ENCODE assay signal across 14 cellular contexts in genomic region chr18:69874058-69874457, GRCh38.
DNase-seq lines count a peak whose midpoint lies in the region; ATAC-seq and TF ChIP-seq lines count a peak whose summit lies in the region.
"Had no signal": no experiment of that assay in that cellular context is flagged by ENCODE, and none has a peak within 500 bp of the region (broad histone marks: within the 10 kb centered on the region; RNA-seq: fewer than 3 reads in every experiment).

No MANE protein-coding gene starts in this region.

- H3K9me3 Mint-ChIP-seq in T-helper 2 cell treated with Interferon-gamma antibody and Interleukin-4, amounts not matched to agents 5 μg/mL and 100 μg/mL, for 36 hours, result peaks cover 4% of the 10 kb centered on the region

- in situ Hi-C loops in astrocyte of the spinal cord (cut with HindIII; ENCODE audit: low sequenced_read_pairs), result no loop called here

- H3K36me3 Mint-ChIP-seq in T-helper 2 cell treated with Interferon-gamma antibody and Interleukin-4, amounts not matched to agents 5 μg/mL and 100 μg/mL, for 36 hours (ENCODE audit: low read depth), result peaks cover 51% of the 10 kb centered on the region

- no peak for TF ChIP-seq CTCF in astrocyte of the spinal cord (IDR thresholded peaks at IDR 0.05; ENCODE audit: low read depth, low read length)

- no peak overlapping the region for H3K4me3 ChIP-seq in astrocyte of the spinal cord (ENCODE audit: low read depth, low read length)
- H3K4me3 ChIP-seq: GM23338, ovary had no signal

- H3K4me3 Mint-ChIP-seq in T-helper 2 cell treated with Interferon-gamma antibody and Interleukin-4, amounts not matched to agents 5 μg/mL and 100 μg/mL, for 36 hours, result no peak overlapping the region
- H3K4me3 Mint-ChIP-seq: GM23338 had no signal

- peak; percentile 59 for DNase-seq in NCI-H146 (lab: John Stamatoyannopoulos, UW)
- DNase-seq in NCI-H146 treated with DMSO at 0.1 percent for 48 hours (lab: John Stamatoyannopoulos, UW; ENCODE audit: unreplicated experiment), result no peak
- peak; percentile 46 for DNase-seq in HCEC 1CT
- peak; percentile 4 for DNase-seq in astrocyte of the spinal cord (ENCODE audit: low read depth, low spot score)
- DNase-seq in kidney tubule cell (ENCODE audit: low spot score), result peak; percentile 49
- DNase-seq in T-helper 2 cell treated with Interferon-gamma antibody and Interleukin-4, amounts not matched to agents 5 μg/mL and 100 μg/mL, for 36 hours (ENCODE audit: low spot score), result no peak
- DNase-seq: activated CD8-positive, alpha-beta memory T cell treated with anti-CD3 and anti-CD28 coated beads, Interleukin-2, amount 50 U/mL, for 48 hours; Kasumi-1; NCI-H2029; ovary; WERI-Rb-1 had no signal

- ATAC-seq in HG02970 (IDR thresholded peaks at IDR 0.05; ENCODE audit: low FRiP score, unreplicated experiment) (no peak), HG03565 (IDR thresholded peaks at IDR 0.05; ENCODE audit: unreplicated experiment) (no peak)
- ATAC-seq: GM23338 had no signal

- H3K27ac Mint-ChIP-seq in T-helper 2 cell treated with Interferon-gamma antibody and Interleukin-4, amounts not matched to agents 5 μg/mL and 100 μg/mL, for 36 hours, result no peak overlapping the region

- peaks cover 10% of the 10 kb centered on the region for H3K4me1 Mint-ChIP-seq in T-helper 2 cell treated with Interferon-gamma antibody and Interleukin-4, amounts not matched to agents 5 μg/mL and 100 μg/mL, for 36 hours (ENCODE audit: low read depth)

- no peaks in the 10 kb centered on the region for H3K27me3 Mint-ChIP-seq in T-helper 2 cell treated with Interferon-gamma antibody and Interleukin-4, amounts not matched to agents 5 μg/mL and 100 μg/mL, for 36 hours (ENCODE audit: low read depth)

Comparison
In these comparisons a context has a peak if more than half of its experiments do, and no peak if none do; other contexts are left out.
1. DNase-seq: peak in NCI-H146 (single experiment), HCEC 1CT (single experiment), astrocyte of the spinal cord (single experiment) and kidney tubule cell (single experiment); none in NCI-H146 treated with DMSO at 0.1 percent for 48 hours (single experiment) and T-helper 2 cell treated with Interferon-gamma antibody and Interleukin-4, amounts not matched to agents 5 μg/mL and 100 μg/mL, for 36 hours (single experiment).